23 cellular contexts compared by ENCODE assay signal in the genomic region with DNA sequence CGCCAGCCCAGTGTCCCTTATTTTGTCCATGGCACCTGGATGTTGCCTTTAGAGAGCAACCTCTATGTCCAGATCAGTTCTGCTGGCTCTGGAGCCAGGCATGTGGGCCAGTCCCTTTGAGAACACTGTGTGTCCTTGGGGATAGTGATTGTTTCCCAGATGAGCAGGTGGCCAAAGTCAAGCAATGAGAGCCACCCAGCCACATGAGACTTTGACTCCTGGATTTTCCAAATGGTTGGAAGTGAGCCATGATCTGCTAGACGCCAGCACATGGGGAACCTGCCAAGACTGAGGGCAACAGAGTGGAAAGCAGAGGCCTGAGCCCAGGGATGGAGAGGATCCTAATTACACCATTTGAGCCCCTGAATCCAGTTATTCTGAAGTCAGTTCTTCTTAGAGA.
DNase-seq lines count a peak whose midpoint lies in the region; ATAC-seq and TF ChIP-seq lines count a peak whose summit lies in the region.
"Had no signal": no experiment of that assay in that cellular context is flagged by ENCODE, and none has a peak within 500 bp of the region (broad histone marks: within the 10 kb centered on the region; RNA-seq: fewer than 3 reads in every experiment).

No MANE protein-coding gene starts in this region.

- no peak overlapping the region for H3K4me3 ChIP-seq in right lobe of liver
- H3K4me3 ChIP-seq: BLaER1 treated with 17β-estradiol and CSF1 and Interleukin-3, amounts not matched to agents 10 nM and 100 nM; GM23338; HAP-1; SJCRH30 had no signal

- H3K4me3 Mint-ChIP-seq in WTC11 = no peak overlapping the region
- H3K4me3 Mint-ChIP-seq: CD8-positive, alpha-beta T cell; GM23338 had no signal

- DNase-seq in Right ventricle myocardium inferior (ENCODE audit: missing footprints) (no peak), left cardiac atrium (no peak), NCI-H1105 treated with DMSO at 0.1 percent for 48 hours (lab: John Stamatoyannopoulos, UW) (peak; percentile 83), cerebellum (ENCODE audit: low spot score) (peak; percentile 7), right lobe of liver (peak; percentile 37 to 89 (median 79)), DMS53 treated with DMSO at 0.1 percent for 48 hours (lab: John Stamatoyannopoulos, UW; ENCODE audit: unreplicated experiment) (no peak), WTC11 (ENCODE audit: low spot score) (no peak), middle frontal gyrus (ENCODE audit: extremely low spot score, low spot score) (no peak)
- DNase-seq: 8988T; CD8-positive, alpha-beta T cell; DMS153; GDM1; KBM-7; NCI-H187 treated with DMSO at 0.1 percent for 48 hours; NCI-H2107; NCI-H510A; NK-92 treated with Interleukin-12 subunit alpha and Interleukin-12 subunit beta, amount 100 ng/mL, for 24 hours; SJCRH30 had no signal

- ATAC-seq in Right ventricle myocardium inferior = peak; percentile 88
- no peak for ATAC-seq in left cardiac atrium
- ATAC-seq in right lobe of liver = peak; percentile 99 to 100 (median 99)
- ATAC-seq in WTC11 = no peak
- ATAC-seq: CD8-positive, alpha-beta T cell; Panc1 had no signal

- peaks cover 35% of the 10 kb centered on the region for H3K4me1 Mint-ChIP-seq in WTC11

- no peaks in the 10 kb centered on the region for H3K27me3 Mint-ChIP-seq in WTC11 (ENCODE audit: low read depth)

- peaks cover 0 to 9% (median 2%) of the 10 kb centered on the region in 4 donors for H3K4me1 ChIP-seq in right lobe of liver
- H3K4me1 ChIP-seq: HAP-1, SJCRH30 had no signal

- CTCF ChIA-PET in WTC11 (lab: Charles Lee) = interaction anchor here (1.8 kb wide), 1 partner anchor 12 kb away, joined by 8 read pairs; no protein-coding TSS in a partner anchor

- H3K36me3 Mint-ChIP-seq in WTC11 = no peaks in the 10 kb centered on the region
- H3K36me3 Mint-ChIP-seq: CD8-positive, alpha-beta T cell had no signal

- no peaks in the 10 kb centered on the region for H3K9me3 ChIP-seq in right lobe of liver
- H3K9me3 ChIP-seq: HAP-1, SJCRH30 had no signal

- peaks cover 7% of the 10 kb centered on the region; the same call in 1 of the 2 replicates for H3K9me3 Mint-ChIP-seq in WTC11
- H3K9me3 Mint-ChIP-seq: CD8-positive, alpha-beta T cell; GM23338 had no signal

- no peak for TF ChIP-seq CTCF in right lobe of liver (IDR thresholded peaks at IDR 0.05)
- TF ChIP-seq CTCF in WTC11 (IDR thresholded peaks at IDR 0.05) = no peak

- intact Hi-C loops in Right ventricle myocardium inferior (cut with DNase I) = no loop called here
- intact Hi-C loops in left cardiac atrium (cut with DNase I) = no loop called here
- intact Hi-C loops in right lobe of liver (cut with DNase I) = no loop called here

- no peaks in the 10 kb centered on the region for H3K27me3 ChIP-seq in right lobe of liver
- H3K27me3 ChIP-seq: BLaER1 treated with 17β-estradiol and CSF1 and Interleukin-3, amounts not matched to agents 10 nM and 100 nM; SJCRH30 had no signal

- TF ChIP-seq POLR2A in right lobe of liver (IDR thresholded peaks at IDR 0.05) = no peak

- POLR2A ChIA-PET in WTC11 (lab: Charles Lee) = no interaction called here

- no peak overlapping the region for H3K27ac Mint-ChIP-seq in WTC11
- H3K27ac Mint-ChIP-seq: CD8-positive, alpha-beta T cell; GM23338 had no signal

- H3K36me3 ChIP-seq in right lobe of liver = no peaks in the 10 kb centered on the region
- H3K36me3 ChIP-seq: BLaER1 treated with 17β-estradiol and CSF1 and Interleukin-3, amounts not matched to agents 10 nM and 100 nM; HAP-1; SJCRH30 had no signal

- peak overlapping the region in 2 of 3 donors; percentile 26 to 56 for H3K27ac ChIP-seq in right lobe of liver
- H3K27ac ChIP-seq: BLaER1 treated with 17β-estradiol and CSF1 and Interleukin-3, amounts not matched to agents 10 nM and 100 nM; HL-60; SJCRH30 had no signal

- 50% methylated on average over 1 of the region's 2 CpGs for WGBS in right lobe of liver (ENCODE audit: insufficient coverage, low coverage, low lambda C conversion rate, missing lambda C conversion rate)

TF ChIP-seq in WTC11, 78 proteins besides CTCF, POLR2A, EP300 and RAD21:
- TF ChIP-seq ATF1 (CRISPR knock-in tag; IDR thresholded peaks at IDR 0.05) = no peak
- no peak for TF ChIP-seq HMGXB4 (CRISPR knock-in tag; IDR thresholded peaks at IDR 0.05)
- no peak for TF ChIP-seq TCF7 (CRISPR knock-in tag; IDR thresholded peaks at IDR 0.05; ENCODE audit: low read depth)
- no peak for TF ChIP-seq E2F5 (CRISPR knock-in tag; IDR thresholded peaks at IDR 0.05)
- TF ChIP-seq, protein P1, sequence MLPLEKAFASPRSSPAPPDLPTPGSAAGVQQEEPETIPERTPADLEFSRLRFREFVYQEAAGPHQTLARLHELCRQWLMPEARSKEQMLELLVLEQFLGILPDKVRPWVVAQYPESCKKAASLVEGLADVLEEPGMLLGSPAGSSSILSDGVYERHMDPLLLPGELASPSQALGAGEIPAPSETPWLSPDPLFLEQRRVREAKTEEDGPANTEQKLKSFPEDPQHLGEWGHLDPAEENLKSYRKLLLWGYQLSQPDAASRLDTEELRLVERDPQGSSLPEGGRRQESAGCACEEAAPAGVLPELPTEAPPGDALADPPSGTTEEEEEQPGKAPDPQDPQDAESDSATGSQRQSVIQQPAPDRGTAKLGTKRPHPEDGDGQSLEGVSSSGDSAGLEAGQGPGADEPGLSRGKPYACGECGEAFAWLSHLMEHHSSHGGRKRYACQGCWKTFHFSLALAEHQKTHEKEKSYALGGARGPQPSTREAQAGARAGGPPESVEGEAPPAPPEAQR (CRISPR knock-in tag; IDR thresholded peaks at IDR 0.05) = no peak
- TF ChIP-seq NFATC4 (CRISPR knock-in tag; IDR thresholded peaks at IDR 0.05) = no peak
- no peak for TF ChIP-seq ZNF121 (CRISPR knock-in tag; IDR thresholded peaks at IDR 0.05)

Comparison
In these comparisons a context has a peak if more than half of its experiments do, and no peak if none do; other contexts are left out.
1. ATAC-seq: peak in Right ventricle myocardium inferior (single experiment) and right lobe of liver (4 of 4); none in left cardiac atrium (0 of 2) and WTC11 (single experiment).
2. DNase-seq: peak in NCI-H1105 treated with DMSO at 0.1 percent for 48 hours (single experiment), cerebellum (single experiment) and right lobe of liver (3 of 3); none in Right ventricle myocardium inferior (single experiment), left cardiac atrium (single experiment), DMS53 treated with DMSO at 0.1 percent for 48 hours (single experiment), WTC11 (single experiment) and middle frontal gyrus (single experiment).